ENCODE assay signal across 1 cellular context in genomic region chr19:603779-604178, GRCh38.
A peak's percentile ranks its signal among the peaks of the same experiment; 100 is the strongest.
TF ChIP-seq lines count a peak whose summit lies in the region.

No MANE protein-coding gene starts in this region.

TF ChIP-seq in Ishikawa, 13 proteins besides CTCF, POLR2A, EP300 and RAD21:
- 0 out of 2 replicates have a peak, but pooled peaks have one; percentile 38 for TF ChIP-seq MAX (IDR thresholded peaks at IDR 0.05)
TF ChIP-seq in Ishikawa: peak in this region for 1; not testable (repeated sequence) for 12.
